In the genomic region with DNA sequence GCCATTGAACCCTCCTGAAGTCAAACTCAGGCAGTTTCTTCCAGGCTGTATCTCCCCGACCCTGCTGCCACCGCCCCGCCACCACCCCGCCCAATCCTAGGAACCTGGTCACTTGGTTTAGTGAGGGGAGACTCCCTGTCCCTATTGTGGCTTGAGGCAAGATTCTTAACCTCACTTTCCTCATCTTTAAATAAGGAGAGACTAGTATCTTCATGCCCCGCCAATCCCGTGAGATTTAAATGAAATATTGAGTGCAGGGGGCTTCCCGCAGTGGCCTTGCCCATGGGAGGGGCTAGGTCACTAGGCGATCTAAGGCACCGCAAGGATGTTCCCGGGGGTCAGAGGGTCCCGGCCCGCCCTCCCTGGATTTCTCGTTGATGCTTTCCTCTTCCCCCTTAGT, we compare ENCODE assay signal across 7 cellular contexts. TPM values are rescaled to one million over a fixed set of nuclear protein-coding genes. Genes with fewer than 3 reads are reported as not detected.
DNase-seq lines count a peak whose midpoint lies in the region; ATAC-seq and TF ChIP-seq lines count a peak whose summit lies in the region.
"Had no signal": no experiment of that assay in that cellular context is flagged by ENCODE, and none has a peak within 500 bp of the region (broad histone marks: within the 10 kb centered on the region; RNA-seq: fewer than 3 reads in every experiment).

No MANE protein-coding gene starts in this region.

- no peak overlapping the region for H3K27ac ChIP-seq in PC-9

- H3K4me2 ChIP-seq in PC-9 (peak overlapping the region; percentile 92), skeletal muscle satellite cell (ENCODE audit: low read length) (peak overlapping the region; percentile 85)

- CTCF ChIA-PET in PC-9 (lab: Charles Lee), result no interaction called here

- intact Hi-C loops in PC-9 (cut with micrococcal nuclease; ENCODE audit: unreplicated experiment), result no loop called here

- H3K4me1 ChIP-seq in PC-9 (replicated peaks; ENCODE audit: insufficient read depth) (peaks cover 19% of the 10 kb centered on the region), endocrine pancreas (ENCODE audit: control insufficient read depth, insufficient read depth, low read length) (no peaks in the 10 kb centered on the region), skeletal muscle satellite cell (ENCODE audit: control insufficient read depth, insufficient read depth, low read length) (peaks cover 29% of the 10 kb centered on the region)

- BruUV-seq in PC-9 (replicated peaks; lab: Mats Ljungman, UMichigan), result no TSS peak

- no peaks in the 10 kb centered on the region for H3K27me3 ChIP-seq in PC-9 (ENCODE audit: insufficient read depth, low read depth)
- H3K27me3 ChIP-seq in endocrine pancreas (ENCODE audit: control insufficient read depth, insufficient read depth, low read length), result no peaks in the 10 kb centered on the region
- peaks cover 16% of the 10 kb centered on the region for H3K27me3 ChIP-seq in skeletal muscle satellite cell (ENCODE audit: control insufficient read depth, insufficient read depth, low read length)

- H3K9me2 ChIP-seq in PC-9 (ENCODE audit: insufficient read depth), result no peaks in the 10 kb centered on the region

- H3K9me3 ChIP-seq in PC-9 (ENCODE audit: insufficient read depth, low read depth), result no peaks in the 10 kb centered on the region
- H3K9me3 ChIP-seq in endocrine pancreas (ENCODE audit: control insufficient read depth, low read length), result no peaks in the 10 kb centered on the region
- H3K9me3 ChIP-seq in skeletal muscle satellite cell (replicated peaks; ENCODE audit: low read length), result peaks cover 4% of the 10 kb centered on the region

- POLR2A ChIA-PET in PC-9 (lab: Charles Lee; ENCODE audit: unreplicated experiment), result no interaction called here

- H3K9ac ChIP-seq in endocrine pancreas (ENCODE audit: control insufficient read depth, insufficient read depth, low read length) (peak overlapping the region; percentile 86), skeletal muscle satellite cell (ENCODE audit: low read depth, low read length) (no peak overlapping the region)

- peak overlapping the region; percentile 81 for H3K4me3 ChIP-seq in PC-9
- no peak overlapping the region for H3K4me3 ChIP-seq in endocrine pancreas (ENCODE audit: control insufficient read depth, insufficient read depth, low read length)
- no peak overlapping the region for H3K4me3 ChIP-seq in skeletal muscle satellite cell (ENCODE audit: low read length)

- DNase-seq in PC-9, result no peak
- no peak for DNase-seq in HuH-7.5 (ENCODE audit: low spot score)
- no peak for DNase-seq in UCSD-AML1 (lab: John Stamatoyannopoulos, UW; ENCODE audit: unreplicated experiment)
- DNase-seq: anterior cingulate cortex had no signal

- peaks cover 25% of the 10 kb centered on the region for H3K79me2 ChIP-seq in PC-9 (ENCODE audit: low read depth)

- H2AFZ ChIP-seq in PC-9, result no peak overlapping the region

- H3K36me3 ChIP-seq in PC-9 (ENCODE audit: low read depth) (no peaks in the 10 kb centered on the region), endocrine pancreas (ENCODE audit: control insufficient read depth, insufficient read depth, low read length) (no peaks in the 10 kb centered on the region), skeletal muscle satellite cell (ENCODE audit: insufficient read depth, low read length) (no peaks in the 10 kb centered on the region)

- H4K20me1 ChIP-seq in PC-9 (ENCODE audit: insufficient read depth), result no peaks in the 10 kb centered on the region

- TF ChIP-seq CTCF in PC-9 (conservative IDR thresholded peaks at IDR 0.05), result no peak

- peaks cover 17% of the 10 kb centered on the region; the same call in 1 of the 2 replicates for H3F3A ChIP-seq in PC-9 (ENCODE audit: insufficient read depth, low read depth)

- ATAC-seq in GM21526 (IDR thresholded peaks at IDR 0.05; ENCODE audit: low FRiP score, unreplicated experiment), result no peak

RNA-seq across cellular contexts. Expression of a gene that starts 1.0 kb away (rescaled TPM):
- total RNA-seq in PC-9 (2021), result 20.5 and 21.3 TPM in 2 replicates
- not detected in 2 replicates for total RNA-seq in skeletal muscle satellite cell (2012; rRNA removed)

RNA-seq across cellular contexts. Expression of a gene that starts 34.2 kb away (rescaled TPM):
- 7.4 and 7.9 TPM in 2 replicates for total RNA-seq in PC-9 (2021)
- total RNA-seq in skeletal muscle satellite cell (2012; rRNA removed), result 46.6 and 89.8 TPM in 2 replicates

RNA-seq across cellular contexts. Expression of a gene that starts 37.7 kb away (rescaled TPM):
- total RNA-seq in PC-9 (2021), result 93.6 and 104 TPM in 2 replicates
- 19.3 and 23.6 TPM in 2 replicates for total RNA-seq in skeletal muscle satellite cell (2012; rRNA removed)

RNA-seq across cellular contexts. Expression of a gene that starts 45.5 kb away (rescaled TPM):
- not detected in 2 replicates for total RNA-seq in PC-9 (2021)
- total RNA-seq in skeletal muscle satellite cell (2012; rRNA removed), result not detected in 2 replicates

RNA-seq across cellular contexts. Expression of a gene that starts 53.4 kb away (rescaled TPM):
- 3.6 and 4.9 TPM in 2 replicates for total RNA-seq in PC-9 (2021)
- 2.0 and 3.3 TPM in 2 replicates for total RNA-seq in skeletal muscle satellite cell (2012; rRNA removed)
